Comparison of ENCODE assay signal across 37 cellular contexts in the genomic region with DNA sequence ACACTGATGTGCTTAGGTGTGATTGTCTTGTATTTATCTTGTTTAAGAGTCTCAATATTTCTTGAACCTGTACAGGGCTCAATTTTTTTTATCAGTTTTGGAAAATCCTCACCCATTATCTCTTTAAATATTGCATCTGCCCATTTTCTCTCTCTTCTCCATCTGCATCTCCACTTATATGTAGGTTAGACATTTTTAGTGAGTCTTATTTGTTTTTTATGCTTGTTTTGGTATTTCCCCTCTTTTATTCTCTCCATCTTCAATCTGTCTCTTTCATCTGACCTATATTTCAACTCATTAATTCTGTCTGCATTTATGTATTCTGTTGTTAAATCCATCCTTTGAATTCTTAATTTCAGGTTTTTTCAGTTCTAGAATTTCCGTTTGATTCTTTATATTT. TPM values are rescaled to one million over a fixed set of nuclear protein-coding genes. Genes with fewer than 3 reads are reported as not detected.
"Had no signal": no experiment of that assay in that cellular context is flagged by ENCODE, and none has a peak within 500 bp of the region (broad histone marks: within the 10 kb centered on the region; RNA-seq: fewer than 3 reads in every experiment).

No MANE protein-coding gene starts in this region.

- H3K9me3 Mint-ChIP-seq: activated B cell treated with CpG ODN at 0.5 μM for 24 hours; activated naive CD4-positive, alpha-beta T cell treated with anti-CD3 and anti-CD28 coated beads, Interleukin-2, amount 50 U/mL, for 72 hours; activated T-cell treated with anti-CD3 and anti-CD28 coated beads, Interleukin-2, amount 50 U/mL, for 4 hours; activated T-cell treated with anti-CD3 and anti-CD28 coated beads, Interleukin-2, amount 50 U/mL, for 72 hours; activated T-helper 1 cell treated with anti-CD3 and anti-CD28 coated beads, Interleukin-12 subunit alpha, Interleukin-12 subunit beta, Interleukin-2, Interleukin-4 antibody, amounts not matched to agents 30 ng/mL and 10 ng/mL and 1 ng/mL, durations not matched to agents 14 hours and 24 hours and 36 hours; activated T-helper 17 cell treated with anti-CD3 and anti-CD28 coated beads, Interleukin-2, amount 50 U/mL, for 72 hours; T-helper 2 cell treated with Interferon-gamma antibody and Interleukin-4, amounts not matched to agents 5 μg/mL and 100 μg/mL, for 36 hours had no signal

- H3K27me3 ChIP-seq: adrenal gland, body of pancreas, brain microvascular endothelial cell, breast epithelium had no signal

- H3K27ac ChIP-seq: adrenal gland, body of pancreas, brain microvascular endothelial cell, breast epithelium, VCaP had no signal

- H3K4me1 ChIP-seq: adrenal gland, body of pancreas, breast epithelium had no signal

- H3K36me3 ChIP-seq: adrenal gland, brain microvascular endothelial cell, breast epithelium had no signal

- H3K36me3 Mint-ChIP-seq: activated CD4-positive, alpha-beta memory T cell treated with anti-CD3 and anti-CD28 coated beads for 36 hours; activated naive CD4-positive, alpha-beta T cell treated with anti-CD3 and anti-CD28 coated beads, Interleukin-2, amount 50 U/mL, for 72 hours; activated naive CD8-positive, alpha-beta T cell treated with anti-CD3 and anti-CD28 coated beads for 36 hours had no signal

- ATAC-seq: activated CD8-positive, alpha-beta T cell treated with anti-CD3 and anti-CD28 coated beads for 36 hours; activated naive CD4-positive, alpha-beta T cell treated with anti-CD3 and anti-CD28 coated beads, Interleukin-2, amount 50 U/mL, for 72 hours; activated T-cell treated with anti-CD3 and anti-CD28 coated beads, Interleukin-2, amount 50 U/mL, for 4 hours; activated T-cell treated with anti-CD3 and anti-CD28 coated beads, Interleukin-2, amount 50 U/mL, for 72 hours; activated T-helper 17 cell treated with anti-CD3 and anti-CD28 coated beads, Interleukin-2, amount 50 U/mL, for 72 hours; body of pancreas had no signal

- H3K4me3 Mint-ChIP-seq: activated B cell treated with CpG ODN at 0.5 μM for 24 hours; activated CD4-positive, alpha-beta memory T cell treated with anti-CD3 and anti-CD28 coated beads for 36 hours; activated CD4-positive, alpha-beta T cell treated with anti-CD3 and anti-CD28 coated beads, Interleukin-2, amount 10 ng/mL, durations not matched to agents 24 days and 14 days; activated CD8-positive, alpha-beta T cell treated with anti-CD3 and anti-CD28 coated beads for 36 hours; activated naive CD8-positive, alpha-beta T cell treated with anti-CD3 and anti-CD28 coated beads for 36 hours; activated T-cell treated with anti-CD3 and anti-CD28 coated beads, Interleukin-2, amount 50 U/mL, for 4 hours; activated T-cell treated with anti-CD3 and anti-CD28 coated beads, Interleukin-2, amount 50 U/mL, for 72 hours; activated T-helper 1 cell treated with anti-CD3 and anti-CD28 coated beads, Interleukin-12 subunit alpha, Interleukin-12 subunit beta, Interleukin-2, Interleukin-4 antibody, amounts not matched to agents 30 ng/mL and 10 ng/mL and 1 ng/mL, durations not matched to agents 14 hours and 24 hours and 36 hours; activated T-helper 17 cell treated with anti-CD3 and anti-CD28 coated beads, Interleukin-2, amount 50 U/mL, for 72 hours; T-helper 1 cell treated with Interleukin-12 subunit alpha and Interleukin-12 subunit beta and Interleukin-4 antibody, amounts not matched to agents 30 μg/mL and 1 μg/mL, for 36 hours; T-helper 2 cell treated with Interferon-gamma antibody and Interleukin-4, amounts not matched to agents 5 μg/mL and 100 μg/mL, for 36 hours had no signal

- H3K27ac Mint-ChIP-seq: activated B cell treated with CpG ODN at 0.5 μM for 24 hours; activated CD4-positive, alpha-beta memory T cell treated with anti-CD3 and anti-CD28 coated beads for 36 hours; activated CD4-positive, alpha-beta T cell treated with anti-CD3 and anti-CD28 coated beads, Interleukin-2, amount 10 ng/mL, durations not matched to agents 24 days and 14 days; activated CD8-positive, alpha-beta T cell treated with anti-CD3 and anti-CD28 coated beads for 36 hours; activated naive CD4-positive, alpha-beta T cell treated with anti-CD3 and anti-CD28 coated beads, Interleukin-2, amount 50 U/mL, for 72 hours; activated naive CD8-positive, alpha-beta T cell treated with anti-CD3 and anti-CD28 coated beads for 36 hours; activated T-cell treated with anti-CD3 and anti-CD28 coated beads, Interleukin-2, amount 50 U/mL, for 72 hours; activated T-helper 1 cell treated with anti-CD3 and anti-CD28 coated beads, Interleukin-12 subunit alpha, Interleukin-12 subunit beta, Interleukin-2, Interleukin-4 antibody, amounts not matched to agents 30 ng/mL and 10 ng/mL and 1 ng/mL, durations not matched to agents 14 hours and 24 hours and 36 hours; activated T-helper 17 cell treated with anti-CD3 and anti-CD28 coated beads, Interleukin-2, amount 50 U/mL, for 72 hours; T-helper 1 cell treated with Interleukin-12 subunit alpha and Interleukin-12 subunit beta and Interleukin-4 antibody, amounts not matched to agents 30 μg/mL and 1 μg/mL, for 36 hours; T-helper 2 cell treated with Interferon-gamma antibody and Interleukin-4, amounts not matched to agents 5 μg/mL and 100 μg/mL, for 36 hours had no signal

- FAIRE-seq: astrocyte, colon had no signal

- H3K4me1 Mint-ChIP-seq: activated CD4-positive, alpha-beta T cell treated with anti-CD3 and anti-CD28 coated beads, Interleukin-2, amount 10 ng/mL, durations not matched to agents 24 days and 14 days; activated T-helper 17 cell treated with anti-CD3 and anti-CD28 coated beads, Interleukin-2, amount 50 U/mL, for 72 hours had no signal

- H3K4me3 ChIP-seq: adrenal gland, body of pancreas, breast epithelium had no signal

- DNase-seq: activated B cell treated with CpG ODN at 0.5 μM for 24 hours; activated CD4-positive, alpha-beta memory T cell treated with anti-CD3 and anti-CD28 coated beads for 36 hours; activated CD4-positive, alpha-beta T cell treated with anti-CD3 and anti-CD28 coated beads for 4 hours; activated CD4-positive, alpha-beta T cell treated with anti-CD3 and anti-CD28 coated beads, Interleukin-2, amount 10 ng/mL, durations not matched to agents 24 days and 14 days; activated CD4-positive, alpha-beta T cell treated with anti-CD3 and anti-CD28 coated beads, Interleukin-2, amount 50 U/mL, for 1 hour; activated CD4-positive, alpha-beta T cell treated with anti-CD3 and anti-CD28 coated beads, Interleukin-2, amount 50 U/mL, for 4 hours; activated CD4-positive, CD25-positive, alpha-beta regulatory T cell treated with anti-CD3 and anti-CD28 coated beads, Interleukin-2, amount 50 U/mL, for 72 hours; activated CD8-positive, alpha-beta memory T cell treated with anti-CD3 and anti-CD28 coated beads, Interleukin-2, amount 50 U/mL, for 4 hours; activated CD8-positive, alpha-beta T cell treated with anti-CD3 and anti-CD28 coated beads for 36 hours; activated effector memory CD4-positive, alpha-beta T cell treated with anti-CD3 and anti-CD28 coated beads, Interleukin-2, amount 50 U/mL, for 16 hours; activated gamma-delta T cell treated with Interleukin-2 at 50 U/mL for 16 hours; activated naive CD4-positive, alpha-beta T cell; activated naive CD8-positive, alpha-beta T cell treated with anti-CD3 and anti-CD28 coated beads for 36 hours; activated T-cell treated with anti-CD3 and anti-CD28 coated beads for 4 hours; activated T-cell treated with anti-CD3 and anti-CD28 coated beads, Interleukin-2, amount 50 U/mL, for 1 hour; activated T-cell treated with anti-CD3 and anti-CD28 coated beads, Interleukin-2, amount 50 U/mL, for 4 hours; activated T-cell treated with anti-CD3 and anti-CD28 coated beads, Interleukin-2, amount 50 U/mL, for 72 hours; adrenal gland; amniotic stem cell; aorta; body of pancreas; brain microvascular endothelial cell; central memory CD4-positive, alpha-beta T cell; T-helper 1 cell; T-helper 2 cell; T-helper 9 cell had no signal

- H3K9me3 ChIP-seq: adrenal gland, body of pancreas, breast epithelium had no signal

RNA-seq across cellular contexts. Expression of gene SHCBP1L, which starts 32.9 kb away (rescaled TPM):
- total RNA-seq: activated B cell treated with CpG ODN at 0.5 μM for 24 hours; activated CD4-positive, alpha-beta memory T cell treated with anti-CD3 and anti-CD28 coated beads for 36 hours; activated CD4-positive, alpha-beta T cell treated with anti-CD3 and anti-CD28 coated beads, Interleukin-2, amount 10 ng/mL, durations not matched to agents 24 days and 14 days; activated CD8-positive, alpha-beta memory T cell treated with anti-CD3 and anti-CD28 coated beads for 36 hours; activated CD8-positive, alpha-beta T cell treated with anti-CD3 and anti-CD28 coated beads for 36 hours; activated naive CD4-positive, alpha-beta T cell treated with anti-CD3 and anti-CD28 coated beads, Interleukin-2, amount 50 U/mL, for 72 hours; activated naive CD8-positive, alpha-beta T cell treated with anti-CD3 and anti-CD28 coated beads for 36 hours; activated T-cell treated with anti-CD3 and anti-CD28 coated beads, Interleukin-2, amount 50 U/mL, for 4 hours; activated T-cell treated with anti-CD3 and anti-CD28 coated beads, Interleukin-2, amount 50 U/mL, for 72 hours; activated T-helper 1 cell treated with anti-CD3 and anti-CD28 coated beads, Interleukin-12 subunit alpha, Interleukin-12 subunit beta, Interleukin-2, Interleukin-4 antibody, amounts not matched to agents 30 ng/mL and 10 ng/mL and 1 ng/mL, durations not matched to agents 14 hours and 24 hours and 36 hours; activated T-helper 17 cell treated with anti-CD3 and anti-CD28 coated beads, Interleukin-2, amount 50 U/mL, for 72 hours; adrenal gland; aorta; astrocyte; body of pancreas; cardiac septum had no signal
- polyA plus RNA-seq: adrenal gland, aorta had no signal

RNA-seq across cellular contexts. Expression of gene LAMC1, which starts 37.3 kb away (rescaled TPM):
- total RNA-seq: activated naive CD4-positive, alpha-beta T cell treated with anti-CD3 and anti-CD28 coated beads, Interleukin-2, amount 50 U/mL, for 72 hours had no signal
